Comparison of ENCODE assay signal across 7 cellular contexts in genomic region chr6:118509009-118509617, GRCh38. TPM values are rescaled to one million over a fixed set of nuclear protein-coding genes. Genes with fewer than 3 reads are reported as not detected.
A peak's percentile ranks its signal among the peaks of the same experiment; 100 is the strongest.
DNase-seq lines count a peak whose midpoint lies in the region; ATAC-seq, FAIRE-seq and TF ChIP-seq lines count a peak whose summit lies in the region.

No MANE protein-coding gene starts in this region.

- no peaks in the 10 kb centered on the region for H3K27me3 Mint-ChIP-seq in CD8-positive, alpha-beta memory T cell

- no peaks in the 10 kb centered on the region for H3K36me3 ChIP-seq in WERI-Rb-1
- H3K36me3 ChIP-seq in kidney (ENCODE audit: control insufficient read depth in 1 of 2, insufficient read depth in 2 of 2, low read length in 2 of 2), result no peaks in the 10 kb centered on the region
- H3K36me3 ChIP-seq in CD8-positive, alpha-beta memory T cell (ENCODE audit: insufficient read depth, low read length), result peaks cover 3% of the 10 kb centered on the region

- no peak overlapping the region for H3K9ac ChIP-seq in kidney (ENCODE audit: low read length in 2 of 2)

- H3K9me3 ChIP-seq in WERI-Rb-1 (ENCODE audit: severe bottlenecking) (no peaks in the 10 kb centered on the region), kidney (ENCODE audit: control insufficient read depth in 1 of 2, low read length in 2 of 2) (no peaks in the 10 kb centered on the region)
- H3K9me3 ChIP-seq in CD8-positive, alpha-beta memory T cell (ENCODE audit: low read length), result no peaks in the 10 kb centered on the region

- TF ChIP-seq CTCF in WERI-Rb-1 (IDR thresholded peaks at IDR 0.05; ENCODE audit: low read depth, low read length), result peak; percentile 46
- TF ChIP-seq CTCF in kidney (IDR thresholded peaks at IDR 0.05; ENCODE audit: borderline replicate concordance, extremely low read depth, insufficient read depth), result peak; percentile 43

- H3K4me1 ChIP-seq in kidney (ENCODE audit: control insufficient read depth in 1 of 2, insufficient read depth in 1 of 2, low read depth in 1 of 2, low read length in 2 of 2), result no peaks in the 10 kb centered on the region
- no peaks in the 10 kb centered on the region for H3K4me1 ChIP-seq in CD8-positive, alpha-beta memory T cell (ENCODE audit: insufficient read depth, low read length)

- ATAC-seq in HG03520 (IDR thresholded peaks at IDR 0.05; ENCODE audit: unreplicated experiment), result no peak

- H3K4me1 Mint-ChIP-seq in CD8-positive, alpha-beta memory T cell, result peaks cover 24 to 48% (median 41%) of the 10 kb centered on the region in 3 donors

- POLR2A ChIA-PET in CD8-positive, alpha-beta memory T cell (lab: Charles Lee), result no interaction called here

- H3K4me3 ChIP-seq in WERI-Rb-1 (ENCODE audit: low read depth, low read length) (no peak overlapping the region), kidney (ENCODE audit: low read length in 2 of 2) (no peak overlapping the region)
- no peak overlapping the region for H3K4me3 ChIP-seq in CD8-positive, alpha-beta memory T cell (ENCODE audit: low read length)

- no peaks in the 10 kb centered on the region for H3K9me3 Mint-ChIP-seq in CD8-positive, alpha-beta memory T cell

- no peaks in the 10 kb centered on the region for H3K27me3 ChIP-seq in WERI-Rb-1 (ENCODE audit: insufficient read depth, low read depth, severe bottlenecking)
- H3K27me3 ChIP-seq in CD8-positive, alpha-beta memory T cell (ENCODE audit: insufficient read depth, low read length, poor library complexity, severe bottlenecking), result no peaks in the 10 kb centered on the region

- peak; percentile 75 for FAIRE-seq in kidney (lab: Jason Lieb, UNC)

- peak overlapping the region in 1 of 8 donors; percentile 2 for H3K27ac Mint-ChIP-seq in CD8-positive, alpha-beta memory T cell

- DNase-seq in EL, result peak; percentile 33
- peak; percentile 38 for DNase-seq in LHCN-M2 (ENCODE audit: low read depth)
- peak; percentile 11 for DNase-seq in WERI-Rb-1
- no peak for DNase-seq in kidney
- no peak for DNase-seq in GOT3 (lab: John Stamatoyannopoulos, UW)
- no peak for DNase-seq in CD8-positive, alpha-beta memory T cell

- peaks cover 7 to 29% (median 8%) of the 10 kb centered on the region in 3 donors for H3K36me3 Mint-ChIP-seq in CD8-positive, alpha-beta memory T cell

- no peak overlapping the region for H3K4me3 Mint-ChIP-seq in CD8-positive, alpha-beta memory T cell

- intact Hi-C loops in kidney (cut with DNase I), result no loop called here

- no peak overlapping the region for H3K27ac ChIP-seq in WERI-Rb-1
- no peak overlapping the region for H3K27ac ChIP-seq in kidney (ENCODE audit: low read depth in 2 of 2, low read length in 2 of 2)
- H3K27ac ChIP-seq in CD8-positive, alpha-beta memory T cell (ENCODE audit: low read depth, low read length), result no peak overlapping the region

- CTCF ChIA-PET in CD8-positive, alpha-beta memory T cell (lab: Charles Lee), result no interaction called here

RNA-seq across cellular contexts. Expression of gene PLN, which starts 39.0 kb away (rescaled TPM):
- total RNA-seq in LHCN-M2 (2014; rRNA removed) (not detected in 2 replicates), kidney (47.2 TPM)
- 0.02 TPM for polyA plus RNA-seq in LHCN-M2 (2012)
- 22.7 TPM for polyA plus RNA-seq in kidney (ENCODE audit: insufficient read depth, low read depth, low replicate concordance)
- total RNA-seq in CD8-positive, alpha-beta memory T cell, result not detected
- 0.49 TPM for polyA plus RNA-seq in CD8-positive, alpha-beta memory T cell

Comparison
In these comparisons a context has a peak if more than half of its experiments do, and no peak if none do; other contexts are left out.
1. DNase-seq: peak in EL (single experiment), LHCN-M2 (single experiment) and WERI-Rb-1 (single experiment); none in kidney (single experiment), GOT3 (single experiment) and CD8-positive, alpha-beta memory T cell (0 of 5).
2. RNA of gene PLN, which starts 39.0 kb away (total RNA-seq): 47.2 TPM in kidney (single experiment); not detected in LHCN-M2 and not detected in CD8-positive, alpha-beta memory T cell; every median in the first group is over 10 times any median in the second.